In genomic region chr12:44748950-44749468, GRCh38 we compare ENCODE assay signal across 15 cellular contexts.
DNase-seq lines count a peak whose midpoint lies in the region; ATAC-seq and TF ChIP-seq lines count a peak whose summit lies in the region.
"Had no signal": no experiment of that assay in that cellular context is flagged by ENCODE, and none has a peak within 500 bp of the region (broad histone marks: within the 10 kb centered on the region; RNA-seq: fewer than 3 reads in every experiment).

No MANE protein-coding gene starts in this region.

- peak overlapping the region; percentile 5 to 94 (median 82) for H3K27ac Mint-ChIP-seq in brain
- H3K27ac Mint-ChIP-seq: B cell, T-cell had no signal

- peaks cover 38% of the 10 kb centered on the region for H3K4me1 Mint-ChIP-seq in brain
- H3K4me1 Mint-ChIP-seq: B cell had no signal

- H3K4me3 Mint-ChIP-seq in brain, result peak overlapping the region in 2 of 5 experiments; percentile 1 to 60
- H3K4me3 Mint-ChIP-seq: B cell, T-cell had no signal

- no peaks in the 10 kb centered on the region for H3K27me3 Mint-ChIP-seq in brain
- H3K27me3 Mint-ChIP-seq: B cell, T-cell had no signal

- H3K36me3 Mint-ChIP-seq in brain, result peaks cover 15% of the 10 kb centered on the region

- peaks cover 3 to 18% (median 7%) of the 10 kb centered on the region in 5 experiments for H3K9me3 Mint-ChIP-seq in brain

- DNase-seq in DMS 273 (lab: John Stamatoyannopoulos, UW; ENCODE audit: unreplicated experiment) (peak; percentile 41), DMS 273 treated with DMSO at 0.1 percent for 48 hours (lab: John Stamatoyannopoulos, UW) (no peak), NCI-H1092 (lab: John Stamatoyannopoulos, UW) (peak; percentile 66), NCI-H446 treated with DMSO at 0.1 percent for 48 hours (lab: John Stamatoyannopoulos, UW) (peak; percentile 45), nucleus accumbens (lab: John Stamatoyannopoulos, UW) (no peak)
- DNase-seq: COR-L47, GM23248, NCI-H2029, NCI-H526, Right ventricle myocardium superior, T-cell had no signal

- no peak for TF ChIP-seq CTCF in brain (conservative IDR thresholded peaks at IDR 0.05)

- ATAC-seq in HG02973 (IDR thresholded peaks at IDR 0.05; ENCODE audit: unreplicated experiment) (no peak), HG02759 (IDR thresholded peaks at IDR 0.05; ENCODE audit: unreplicated experiment) (no peak)
- ATAC-seq: T-cell had no signal

Comparison
In these comparisons a context has a peak if more than half of its experiments do, and no peak if none do; other contexts are left out.
1. DNase-seq: peak in DMS 273 (single experiment), NCI-H1092 (single experiment) and NCI-H446 treated with DMSO at 0.1 percent for 48 hours (single experiment); none in DMS 273 treated with DMSO at 0.1 percent for 48 hours (single experiment) and nucleus accumbens (0 of 56).